ENCODE assay signal across 18 cellular contexts in the genomic region with DNA sequence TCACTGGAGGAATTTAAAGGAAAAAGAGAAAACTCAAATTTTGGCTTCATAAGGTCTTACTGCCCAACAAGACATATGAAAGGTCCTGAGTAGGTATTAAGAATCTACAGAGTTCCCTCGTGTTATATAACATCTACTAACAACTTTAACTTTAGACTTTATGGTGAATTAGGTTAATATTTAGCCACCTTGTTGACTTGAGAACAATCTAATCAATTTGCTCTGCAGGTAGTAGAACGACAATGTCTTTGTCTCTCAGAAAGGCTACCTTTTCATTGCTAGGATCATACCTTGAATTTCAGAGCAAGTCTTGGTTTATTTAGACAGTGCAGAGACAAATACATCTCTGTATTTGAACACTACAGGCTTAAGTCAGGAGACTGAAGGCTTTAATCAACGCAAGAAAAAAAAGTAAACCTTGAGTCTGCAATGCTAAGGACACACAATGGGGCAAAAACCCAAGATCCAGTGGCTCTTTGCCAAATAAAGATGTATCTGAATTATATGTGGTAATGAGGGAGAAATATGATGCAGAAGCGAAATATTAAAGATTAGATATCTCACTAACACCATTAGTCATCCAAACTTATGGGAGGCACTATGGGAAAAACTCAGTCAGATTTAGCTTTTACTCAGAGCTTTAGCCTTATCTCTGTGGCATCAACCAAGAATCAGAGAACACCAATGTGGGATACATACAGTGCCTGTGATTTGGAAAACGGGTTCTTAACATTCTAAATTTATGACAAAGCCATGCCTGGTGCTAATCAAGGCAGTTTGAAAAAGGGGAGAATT.
DNase-seq lines count a peak whose midpoint lies in the region; ATAC-seq and TF ChIP-seq lines count a peak whose summit lies in the region.
"Had no signal": no experiment of that assay in that cellular context is flagged by ENCODE, and none has a peak within 500 bp of the region (broad histone marks: within the 10 kb centered on the region; RNA-seq: fewer than 3 reads in every experiment).

No MANE protein-coding gene starts in this region.

- H3K27ac ChIP-seq in osteoblast (ENCODE audit: low read depth, low read length), result no peak overlapping the region
- H3K27ac ChIP-seq in esophagus muscularis mucosa (replicated peaks in 1 of 4), result no peak overlapping the region
- no peak overlapping the region for H3K27ac ChIP-seq in upper lobe of left lung
- H3K27ac ChIP-seq: 22Rv1, BLaER1, HL-60, Peyer's patch had no signal

- H3K27me3 ChIP-seq in osteoblast (ENCODE audit: insufficient read depth, low read length) (no peaks in the 10 kb centered on the region), esophagus muscularis mucosa (no peaks in the 10 kb centered on the region), upper lobe of left lung (no peaks in the 10 kb centered on the region)
- H3K27me3 ChIP-seq: MG63, Peyer's patch had no signal

- TF ChIP-seq CTCF in fibroblast of pulmonary artery (IDR thresholded peaks at IDR 0.05; ENCODE audit: low read length, missing control alignments), result no peak
- TF ChIP-seq CTCF in osteoblast (IDR thresholded peaks at IDR 0.05; ENCODE audit: extremely low read depth, low read depth, low read length), result no peak
- TF ChIP-seq CTCF in esophagus muscularis mucosa (IDR thresholded peaks at IDR 0.05), result no peak
- TF ChIP-seq CTCF in upper lobe of left lung (IDR thresholded peaks at IDR 0.05), result no peak

- no peaks in the 10 kb centered on the region for H3K79me2 ChIP-seq in osteoblast (ENCODE audit: insufficient read depth, low read length)

- no peak overlapping the region for H3K4me2 ChIP-seq in osteoblast (ENCODE audit: insufficient read depth, low read length)
- H3K4me2 ChIP-seq: BLaER1 had no signal

- DNase-seq in EH (ENCODE audit: low read depth), result peak; percentile 60
- DNase-seq in fibroblast of pulmonary artery (ENCODE audit: low read depth), result peak; percentile 57
- DNase-seq in osteoblast (ENCODE audit: insufficient read length, low spot score, missing footprints), result peak; percentile 18
- no peak for DNase-seq in NCI-H1694 treated with DMSO at 0.1 percent for 48 hours (lab: John Stamatoyannopoulos, UW)
- no peak for DNase-seq in esophagus muscularis mucosa (ENCODE audit: extremely low spot score)
- no peak for DNase-seq in upper lobe of left lung
- DNase-seq: H9, MG63, NCI-H1092 treated with DMSO at 0.1 percent for 48 hours, NCI-H2029, NCI-H524, Peyer's patch, Right ventricle myocardium superior had no signal

- H3K4me3 ChIP-seq in fibroblast of pulmonary artery (replicated peaks; ENCODE audit: low read depth, low read length), result no peak overlapping the region
- H3K4me3 ChIP-seq in osteoblast (ENCODE audit: insufficient read depth, low read length), result no peak overlapping the region
- H3K4me3 ChIP-seq in esophagus muscularis mucosa, result no peak overlapping the region
- H3K4me3 ChIP-seq in upper lobe of left lung, result no peak overlapping the region
- H3K4me3 ChIP-seq: BLaER1, MG63 had no signal

- H2AFZ ChIP-seq in osteoblast (ENCODE audit: low read length), result no peak overlapping the region

- H3K36me3 ChIP-seq in osteoblast (ENCODE audit: insufficient read depth, low read length) (no peaks in the 10 kb centered on the region), esophagus muscularis mucosa (peaks cover 0 to 10% (median 5%) of the 10 kb centered on the region in 4 donors), upper lobe of left lung (no peaks in the 10 kb centered on the region)
- H3K36me3 ChIP-seq: MG63, Peyer's patch had no signal

- TF ChIP-seq POLR2A in esophagus muscularis mucosa (IDR thresholded peaks at IDR 0.05; ENCODE audit: low read depth), result no peak
- TF ChIP-seq POLR2A in upper lobe of left lung (IDR thresholded peaks at IDR 0.05), result no peak

- intact Hi-C loops in esophagus muscularis mucosa (cut with DNase I), result no loop called here

- 55% methylated on average over 5 of the region's 5 CpGs for WGBS in esophagus muscularis mucosa
- 51 to 67% methylated on average over 5 of the region's 5 CpGs for WGBS in upper lobe of left lung, 2 donors

- H3K9me3 ChIP-seq in osteoblast (ENCODE audit: low read depth, low read length), result no peaks in the 10 kb centered on the region
- H3K9me3 ChIP-seq in esophagus muscularis mucosa, result no peaks in the 10 kb centered on the region
- H3K9me3 ChIP-seq in upper lobe of left lung, result no peaks in the 10 kb centered on the region
- H3K9me3 ChIP-seq: MG63, Peyer's patch had no signal

- ATAC-seq in SK-N-SH treated with all-trans-retinoic acid at 6 μM for 48 hours (peak; percentile 64), HG03520 (IDR thresholded peaks at IDR 0.05; ENCODE audit: unreplicated experiment) (no peak), upper lobe of left lung (ENCODE audit: low FRiP score in 2 of 2) (no peak)

- H4K20me1 ChIP-seq in osteoblast (ENCODE audit: insufficient read depth, low read length), result no peaks in the 10 kb centered on the region
- H4K20me1 ChIP-seq: BLaER1 had no signal

- H3K4me1 ChIP-seq in osteoblast (ENCODE audit: insufficient read depth, low read length), result no peaks in the 10 kb centered on the region
- no peaks in the 10 kb centered on the region for H3K4me1 ChIP-seq in esophagus muscularis mucosa
- no peaks in the 10 kb centered on the region for H3K4me1 ChIP-seq in upper lobe of left lung
- H3K4me1 ChIP-seq: BLaER1, Peyer's patch had no signal

- TF ChIP-seq EP300 in esophagus muscularis mucosa (IDR thresholded peaks at IDR 0.05) (no peak), upper lobe of left lung (IDR thresholded peaks at IDR 0.05) (no peak)

TF ChIP-seq in SK-N-SH treated with all-trans-retinoic acid at 6 μM for 48 hours, 23 proteins besides CTCF, POLR2A, EP300 and RAD21:
- peak; percentile 32; the same call in 1 of the 2 replicates for TF ChIP-seq ISL1 (CRISPR knock-in tag; IDR thresholded peaks at IDR 0.05)
- TF ChIP-seq TCF4 (CRISPR knock-in tag; IDR thresholded peaks at IDR 0.05; ENCODE audit: borderline replicate concordance), result no peak

Comparison
In these comparisons a context has a peak if more than half of its experiments do, and no peak if none do; other contexts are left out.
1. DNase-seq: peak in EH (single experiment), fibroblast of pulmonary artery (single experiment) and osteoblast (single experiment); none in NCI-H1694 treated with DMSO at 0.1 percent for 48 hours (single experiment), esophagus muscularis mucosa (single experiment) and upper lobe of left lung (0 of 2).